ENCODE assay signal across 14 cellular contexts in the genomic region with DNA sequence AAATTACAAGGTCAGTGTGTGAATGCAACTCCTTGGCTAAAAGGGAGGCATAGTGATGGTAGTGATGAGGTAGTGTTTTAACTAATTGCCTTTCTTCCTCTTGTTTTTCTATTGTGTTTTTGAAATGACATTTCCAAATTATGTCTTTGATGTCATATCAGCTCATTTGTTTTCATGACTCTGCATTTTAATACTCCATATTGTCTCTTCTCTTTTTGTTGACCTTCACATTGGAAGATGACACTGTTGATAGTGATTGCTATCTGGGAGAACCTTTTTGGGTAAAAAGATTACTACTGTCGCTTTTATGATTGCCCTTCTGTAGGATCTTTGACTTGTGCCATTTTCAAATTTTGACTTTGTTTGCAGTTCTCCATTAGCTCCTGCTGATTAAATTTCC. TPM values are rescaled to one million over a fixed set of nuclear protein-coding genes. Genes with fewer than 3 reads are reported as not detected.
DNase-seq lines count a peak whose midpoint lies in the region; ATAC-seq, FAIRE-seq and TF ChIP-seq lines count a peak whose summit lies in the region.
"Had no signal": no experiment of that assay in that cellular context is flagged by ENCODE, and none has a peak within 500 bp of the region (broad histone marks: within the 10 kb centered on the region; RNA-seq: fewer than 3 reads in every experiment).

No MANE protein-coding gene starts in this region.

- no peaks in the 10 kb centered on the region for H3K9me2 ChIP-seq in DOHH2 (replicated peaks; ENCODE audit: control insufficient read depth, low read length)

- peaks cover 24 to 37% (median 29%) of the 10 kb centered on the region in 10 experiments for H3K4me1 ChIP-seq in BLaER1 treated with 17β-estradiol and CSF1 and Interleukin-3, amounts not matched to agents 10 nM and 100 nM
- H3K4me1 ChIP-seq in DOHH2 (ENCODE audit: control insufficient read depth, low read length), result peaks cover 28% of the 10 kb centered on the region

- peak overlapping the region; percentile 97 for H3K4me3 Mint-ChIP-seq in activated naive CD8-positive, alpha-beta T cell
- peak overlapping the region in 9 of 10 donors; percentile 0 to 96 (median 89) for H3K4me3 Mint-ChIP-seq in naive thymus-derived CD8-positive, alpha-beta T cell

- no peaks in the 10 kb centered on the region; a peak in 1 of 22 replicates for H3K9me3 ChIP-seq in BLaER1 treated with 17β-estradiol and CSF1 and Interleukin-3, amounts not matched to agents 10 nM and 100 nM (replicated peaks in 1 of 11)
- no peaks in the 10 kb centered on the region for H3K9me3 ChIP-seq in DOHH2 (ENCODE audit: control insufficient read depth, insufficient read depth, low read length)

- peaks cover 30 to 53% (median 41%) of the 10 kb centered on the region in 11 experiments for H3K36me3 ChIP-seq in BLaER1 treated with 17β-estradiol and CSF1 and Interleukin-3, amounts not matched to agents 10 nM and 100 nM
- peaks cover 46% of the 10 kb centered on the region for H3K36me3 ChIP-seq in DOHH2 (ENCODE audit: control insufficient read depth, low read length)

- H3K9ac ChIP-seq in BLaER1 treated with 17β-estradiol and CSF1 and Interleukin-3, amounts not matched to agents 10 nM and 100 nM, result no peak overlapping the region

- no peak for FAIRE-seq in D721Med (lab: Jason Lieb, UNC)

- H4K20me1 ChIP-seq in BLaER1 treated with 17β-estradiol and CSF1 and Interleukin-3, amounts not matched to agents 10 nM and 100 nM, result peaks cover 9 to 64% (median 42%) of the 10 kb centered on the region in 11 experiments; a peak in 19 of 22 replicates
- H4K20me1 ChIP-seq in DOHH2 (ENCODE audit: control insufficient read depth, insufficient read depth, low read depth, low read length), result peaks cover 11% of the 10 kb centered on the region; the same call in 1 of the 2 replicates

- H3K27me3 ChIP-seq in BLaER1 treated with 17β-estradiol and CSF1 and Interleukin-3, amounts not matched to agents 10 nM and 100 nM, result no peaks in the 10 kb centered on the region
- no peaks in the 10 kb centered on the region for H3K27me3 ChIP-seq in DOHH2 (ENCODE audit: control insufficient read depth, low read length)

- 0 out of 20 replicates have a peak overlapping the region, but pooled peaks of 1 of the 10 experiments have one; percentile 12 for H3K4me3 ChIP-seq in BLaER1 treated with 17β-estradiol and CSF1 and Interleukin-3, amounts not matched to agents 10 nM and 100 nM
- H3K4me3 ChIP-seq in DOHH2 (ENCODE audit: low read length), result peak overlapping the region; percentile 2; the same call in 1 of the 2 replicates
- H3K4me3 ChIP-seq: skin epidermis had no signal

- H3K4me1 Mint-ChIP-seq in activated naive CD8-positive, alpha-beta T cell (ENCODE audit: low read depth), result peaks cover 55% of the 10 kb centered on the region
- peaks cover 27 to 60% (median 50%) of the 10 kb centered on the region in 4 donors for H3K4me1 Mint-ChIP-seq in naive thymus-derived CD8-positive, alpha-beta T cell

- no peak for ATAC-seq in naive thymus-derived CD8-positive, alpha-beta T cell
- no peak for ATAC-seq in esophagus mucosa

- peaks cover 76% of the 10 kb centered on the region for H3K79me2 ChIP-seq in DOHH2 (ENCODE audit: control insufficient read depth, low read length)

- H3K27ac ChIP-seq in BLaER1 treated with 17β-estradiol and CSF1 and Interleukin-3, amounts not matched to agents 10 nM and 100 nM, result no peak overlapping the region; a peak in 1 of 22 replicates
- no peak overlapping the region for H3K27ac ChIP-seq in DOHH2 (ENCODE audit: low read depth, low read length)
- H3K27ac ChIP-seq: HL-60, skin epidermis had no signal

- H3K27ac Mint-ChIP-seq in activated naive CD8-positive, alpha-beta T cell, result peak overlapping the region; percentile 62
- H3K27ac Mint-ChIP-seq in naive thymus-derived CD8-positive, alpha-beta T cell, result peak overlapping the region in 3 of 10 donors; percentile 3 to 61 (median 12)

- TF ChIP-seq CTCF in DOHH2 (IDR thresholded peaks at IDR 0.05; ENCODE audit: low read depth, low read length, poor library complexity, severe bottlenecking) (no peak), D721Med (IDR thresholded peaks at IDR 0.05; ENCODE audit: insufficient read depth, missing control alignments) (no peak)

- H3F3A ChIP-seq in DOHH2 (ENCODE audit: control insufficient read depth, insufficient read depth), result no peaks in the 10 kb centered on the region

- H3K27me3 Mint-ChIP-seq in activated naive CD8-positive, alpha-beta T cell, result no peaks in the 10 kb centered on the region
- no peaks in the 10 kb centered on the region for H3K27me3 Mint-ChIP-seq in naive thymus-derived CD8-positive, alpha-beta T cell

- no peak for DNase-seq in naive thymus-derived CD8-positive, alpha-beta T cell
- DNase-seq in HCEC 1CT, result no peak
- DNase-seq in COLO668 (lab: John Stamatoyannopoulos, UW; ENCODE audit: unreplicated experiment), result no peak
- no peak for DNase-seq in D721Med (ENCODE audit: insufficient read length, low spot score)
- DNase-seq: COR-L47, H7, islet precursor cell, NCI-H2081 had no signal

- POLR2A ChIA-PET in naive thymus-derived CD8-positive, alpha-beta T cell (lab: Charles Lee), result interaction anchor here (0.6 kb wide), 1 partner anchor 8 kb away, joined by 3 read pairs; no protein-coding TSS in a partner anchor

- no peaks in the 10 kb centered on the region for H3K9me3 Mint-ChIP-seq in activated naive CD8-positive, alpha-beta T cell (ENCODE audit: low read depth)
- peaks cover 0 to 7% (median 0%) of the 10 kb centered on the region in 9 donors for H3K9me3 Mint-ChIP-seq in naive thymus-derived CD8-positive, alpha-beta T cell

- peak overlapping the region; percentile 83 to 97 (median 89); a peak in 20 of 22 replicates for H3K4me2 ChIP-seq in BLaER1 treated with 17β-estradiol and CSF1 and Interleukin-3, amounts not matched to agents 10 nM and 100 nM
- H3K4me2 ChIP-seq in DOHH2 (ENCODE audit: low read length), result peak overlapping the region; percentile 88

- peaks cover 21% of the 10 kb centered on the region for H3K36me3 Mint-ChIP-seq in activated naive CD8-positive, alpha-beta T cell
- H3K36me3 Mint-ChIP-seq in naive thymus-derived CD8-positive, alpha-beta T cell, result peaks cover 0 to 29% (median 16%) of the 10 kb centered on the region in 3 donors

RNA-seq across cellular contexts. Expression of gene GIGYF2, which starts 3.0 kb away (rescaled TPM):
- total RNA-seq in naive thymus-derived CD8-positive, alpha-beta T cell, result 10 to 100 TPM; 83.3 to 86.5 TPM
- 10 to 100 TPM; 18.1 to 31.1 (median 24.3) TPM for polyA plus RNA-seq in naive thymus-derived CD8-positive, alpha-beta T cell
- 31.7 TPM for total RNA-seq in esophagus mucosa
